In the genomic region with DNA sequence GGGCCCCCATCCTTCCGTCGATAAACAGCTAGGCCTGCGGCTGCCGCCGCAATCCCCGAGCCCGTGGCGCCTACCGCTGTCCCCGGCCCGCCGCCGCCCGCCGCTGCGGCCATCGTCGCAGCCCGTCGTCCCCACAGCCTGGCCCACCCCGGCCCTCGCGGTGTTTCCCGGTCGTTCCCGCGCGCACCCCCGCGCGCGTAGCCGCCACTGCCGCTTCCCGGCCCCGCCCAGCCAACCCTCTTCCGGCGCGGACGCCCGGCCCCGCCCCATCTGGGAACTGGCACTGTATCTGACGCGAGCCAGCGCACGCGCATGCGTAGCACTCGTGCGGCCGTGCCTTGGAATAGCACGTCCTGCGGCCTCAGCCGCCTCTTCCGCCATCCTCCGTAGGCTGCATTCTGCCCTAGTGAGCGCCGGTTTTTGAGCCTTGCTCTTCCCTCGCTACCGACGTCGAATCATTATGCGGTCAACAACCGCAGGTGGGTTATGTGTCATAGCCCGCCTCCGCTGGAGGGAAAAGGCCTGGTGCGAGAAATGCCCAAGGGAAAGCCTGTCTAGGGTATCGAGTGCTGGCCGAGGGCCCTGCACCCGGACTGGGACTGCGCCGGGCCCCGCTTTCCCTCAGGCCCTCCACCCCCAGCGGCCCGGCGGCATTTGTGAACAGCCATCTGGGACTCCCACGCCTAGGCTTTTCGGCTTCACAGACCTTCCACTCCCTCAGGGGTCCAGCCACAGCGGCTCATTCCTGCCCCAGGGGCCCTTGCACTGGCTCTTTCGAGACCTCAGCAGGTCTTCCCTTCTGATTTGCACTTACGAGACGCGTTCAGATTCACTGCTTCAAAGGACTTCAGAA, we compare ENCODE assay signal across 8 cellular contexts. TPM values are rescaled to one million over a fixed set of nuclear protein-coding genes. Genes with fewer than 3 reads are reported as not detected.
DNase-seq lines count a peak whose midpoint lies in the region; ATAC-seq and TF ChIP-seq lines count a peak whose summit lies in the region.

TSS of gene SMARCC1 (minus strand) at position 209 of the 853 bp plus-strand sequence. CDS start at position 113, 96 bp downstream.

- BruUV-seq in mammary epithelial cell (replicated peaks; lab: Mats Ljungman, UMichigan), result TSS peak; percentile 70

- H3K79me2 ChIP-seq in mammary epithelial cell (ENCODE audit: insufficient read depth, low read length) (peaks cover 50% of the 10 kb centered on the region), smooth muscle cell (ENCODE audit: low read depth) (peaks cover 44% of the 10 kb centered on the region)

- DNase-seq in ACHN (peak; percentile 96), NCI-H2196 treated with DMSO at 0.1 percent for 48 hours (lab: John Stamatoyannopoulos, UW; ENCODE audit: unreplicated experiment) (peak; percentile 72), WERI-Rb-1 (peak; percentile 99), mammary epithelial cell (peak; percentile 98), iPS-NIHi11 (ENCODE audit: low spot score) (peak; percentile 99), smooth muscle cell (lab: John Stamatoyannopoulos, UW; ENCODE audit: unreplicated experiment) (peak; percentile 95)

- H3K4me1 ChIP-seq in mammary epithelial cell (ENCODE audit: insufficient read depth, low read length) (peaks cover 13% of the 10 kb centered on the region), smooth muscle cell (ENCODE audit: low read depth) (peaks cover 22% of the 10 kb centered on the region)

- peak within 1 kb of the TSS; percentile 97 for H3K9ac ChIP-seq in mammary epithelial cell (ENCODE audit: insufficient read depth, low read length)
- peak within 1 kb of the TSS; percentile 99 for H3K9ac ChIP-seq in smooth muscle cell (ENCODE audit: low read depth)

- H3K9me3 ChIP-seq in WERI-Rb-1 (ENCODE audit: severe bottlenecking) (no peaks in the 10 kb centered on the region), mammary epithelial cell (replicated peaks; ENCODE audit: insufficient read depth, low read length) (no peaks in the 10 kb centered on the region), smooth muscle cell (replicated peaks; ENCODE audit: low read depth) (no peaks in the 10 kb centered on the region)

- dilution Hi-C loops in mammary epithelial cell (cut with HindIII; ENCODE audit: low sequenced_read_pairs), result no loop called here

- H3K27ac ChIP-seq in WERI-Rb-1 (peak within 1 kb of the TSS; percentile 99), mammary epithelial cell (ENCODE audit: insufficient read depth, low read depth, low read length) (peak within 1 kb of the TSS; percentile 88), smooth muscle cell (ENCODE audit: low read depth) (peak within 1 kb of the TSS; percentile 94)

- no peaks in the 10 kb centered on the region for H3K27me3 ChIP-seq in WERI-Rb-1 (ENCODE audit: insufficient read depth, low read depth, severe bottlenecking)
- H3K27me3 ChIP-seq in mammary epithelial cell (ENCODE audit: insufficient read depth, low read length), result no peaks in the 10 kb centered on the region
- H3K27me3 ChIP-seq in smooth muscle cell (ENCODE audit: low read depth), result no peaks in the 10 kb centered on the region

- ATAC-seq in GM18870 (IDR thresholded peaks at IDR 0.05; ENCODE audit: unreplicated experiment) (peak; percentile 82), HG03135 (IDR thresholded peaks at IDR 0.05; ENCODE audit: unreplicated experiment) (peak; percentile 79)

- TF ChIP-seq CTCF in WERI-Rb-1 (IDR thresholded peaks at IDR 0.05; ENCODE audit: low read depth, low read length) (no peak), mammary epithelial cell (conservative IDR thresholded peaks at IDR 0.05 in 1 of 2, IDR thresholded peaks at IDR 0.05 in 1 of 2; ENCODE audit: extremely low read depth in 1 of 2, insufficient read depth in 1 of 2, low read depth in 1 of 2, low read length in 2 of 2) (no peak), smooth muscle cell (IDR thresholded peaks at IDR 0.05; ENCODE audit: borderline replicate concordance, insufficient read depth, poor library complexity, severe bottlenecking) (no peak)

- no peaks in the 10 kb centered on the region for H4K20me1 ChIP-seq in mammary epithelial cell (ENCODE audit: insufficient read depth, low read length)
- H4K20me1 ChIP-seq in smooth muscle cell (ENCODE audit: low read depth), result peaks cover 37% of the 10 kb centered on the region

- H3K36me3 ChIP-seq in WERI-Rb-1 (peaks cover 30% of the 10 kb centered on the region), mammary epithelial cell (ENCODE audit: insufficient read depth, low read length) (no peaks in the 10 kb centered on the region), smooth muscle cell (ENCODE audit: low read depth) (no peaks in the 10 kb centered on the region)

- WGBS in mammary epithelial cell (ENCODE audit: low coverage, missing lambda C conversion rate), result under 1% methylated on average over 55 of the region's 83 CpGs
- WGBS in smooth muscle cell (ENCODE audit: low lambda C conversion rate), result under 1% methylated on average over 67 of the region's 83 CpGs

- in situ Hi-C loops in ACHN (cut with HindIII; ENCODE audit: low pct_ligation_motif_present, low pct_unique_long_range_greater_than_20kb, low sequenced_read_pairs) (no loop called here), mammary epithelial cell (cut with MboI; ENCODE audit: low sequenced_read_pairs in 2 of 2) (loop anchor here in 1 of 2 donors (10.0 kb wide), 1 partner anchor 267 kb away; the partner anchor contains the start of gene ELP6)

- H3K4me2 ChIP-seq in mammary epithelial cell (ENCODE audit: insufficient read depth, low read depth, low read length) (peak within 1 kb of the TSS; percentile 87), smooth muscle cell (peak within 1 kb of the TSS; percentile 92)

- H3K4me3 ChIP-seq in WERI-Rb-1 (ENCODE audit: low read depth, low read length), result peak within 1 kb of the TSS; percentile 91
- H3K4me3 ChIP-seq in mammary epithelial cell (replicated peaks in 1 of 3; ENCODE audit: insufficient read depth in 1 of 3, low read depth in 2 of 3, low read length in 3 of 3), result peak within 1 kb of the TSS; percentile 89 to 93 (median 89)
- H3K4me3 ChIP-seq in smooth muscle cell, result peak within 1 kb of the TSS; percentile 83

- H3F3A ChIP-seq in smooth muscle cell (ENCODE audit: low read depth), result peaks cover 8% of the 10 kb centered on the region

- H2AFZ ChIP-seq in mammary epithelial cell (ENCODE audit: low read depth, low read length) (peak within 1 kb of the TSS; percentile 86), smooth muscle cell (ENCODE audit: low read depth) (peak within 1 kb of the TSS; percentile 85)

- CTCF ChIA-PET in mammary epithelial cell (lab: Charles Lee; ENCODE audit: low non-redundant PET), result no interaction called here

- intact Hi-C loops in mammary epithelial cell (cut with micrococcal nuclease), result loop anchor here (5.0 to 10.0 kb wide), 2 partner anchors 65 to 1077 kb away; partner anchors contain the start of gene TMIE

RNA-seq across cellular contexts. Expression of gene SMARCC1, which starts in this region (rescaled TPM):
- total RNA-seq in mammary epithelial cell (10 to 100 TPM; 52.8 to 94.1 TPM), smooth muscle cell (40.5 and 46.2 TPM in 2 replicates)
- polyA plus RNA-seq in mammary epithelial cell (23.8 TPM), smooth muscle cell (45.2 and 50.3 TPM in 2 replicates)
- 87.3 TPM for polyA minus RNA-seq in mammary epithelial cell

Comparison
In these comparisons a context has a peak if more than half of its experiments do, and no peak if none do; other contexts are left out.
1. Peak in every context shown above with its lines: DNase-seq, ATAC-seq, H3K4me3 ChIP-seq and H3K27ac ChIP-seq.